9 cellular contexts compared by ENCODE assay signal in the genomic region with DNA sequence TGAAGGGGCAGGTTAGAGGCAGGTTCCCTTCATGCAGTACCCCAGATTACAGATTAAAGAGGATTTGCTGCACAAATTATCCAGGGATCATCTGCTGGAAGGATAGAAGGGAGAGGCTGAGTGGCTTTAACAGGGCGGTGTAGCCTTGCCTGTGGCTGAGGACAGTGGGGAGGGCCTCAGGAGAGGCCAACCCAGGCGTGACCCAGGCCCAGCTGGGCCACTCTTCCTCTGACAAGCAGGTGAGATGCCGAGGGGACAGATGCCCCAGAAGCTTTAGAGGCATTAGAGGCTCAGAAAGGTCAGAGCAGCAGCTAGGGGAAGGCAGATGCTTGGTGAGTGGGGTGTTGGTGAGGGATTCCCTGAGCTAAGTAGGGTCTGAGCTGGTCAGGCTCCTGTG. TPM values are rescaled to one million over a fixed set of nuclear protein-coding genes. Genes with fewer than 3 reads are reported as not detected.
DNase-seq lines count a peak whose midpoint lies in the region; ATAC-seq and TF ChIP-seq lines count a peak whose summit lies in the region.
"Had no signal": no experiment of that assay in that cellular context is flagged by ENCODE, and none has a peak within 500 bp of the region (broad histone marks: within the 10 kb centered on the region; RNA-seq: fewer than 3 reads in every experiment).

No MANE protein-coding gene starts in this region.

- H3K4me3 Mint-ChIP-seq in nephron: peak overlapping the region; percentile 67 to 80 (median 73)
- no peak overlapping the region for H3K4me3 Mint-ChIP-seq in activated naive CD4-positive, alpha-beta T cell treated with anti-CD3 and anti-CD28 coated beads for 36 hours

- H3K9ac ChIP-seq in BLaER1 (no peak overlapping the region), endocrine pancreas (ENCODE audit: control insufficient read depth, insufficient read depth, low read length) (peak overlapping the region; percentile 62)

- H3K27me3 ChIP-seq in BLaER1 (peaks cover 53% of the 10 kb centered on the region), endocrine pancreas (ENCODE audit: control insufficient read depth, insufficient read depth, low read length) (no peaks in the 10 kb centered on the region)

- peaks cover 76% of the 10 kb centered on the region for H3K4me1 Mint-ChIP-seq in nephron
- peaks cover 2% of the 10 kb centered on the region for H3K4me1 Mint-ChIP-seq in activated naive CD4-positive, alpha-beta T cell treated with anti-CD3 and anti-CD28 coated beads for 36 hours (ENCODE audit: low read depth)

- H4K20me1 ChIP-seq in BLaER1: 0 out of 2 replicates have a peak, but pooled peaks cover 14% of the 10 kb centered on the region

- H3K9me3 Mint-ChIP-seq in nephron: no peaks in the 10 kb centered on the region
- H3K9me3 Mint-ChIP-seq in activated naive CD4-positive, alpha-beta T cell treated with anti-CD3 and anti-CD28 coated beads for 36 hours: no peaks in the 10 kb centered on the region

- H3K4me1 ChIP-seq in BLaER1: peaks cover 14% of the 10 kb centered on the region
- H3K4me1 ChIP-seq in endocrine pancreas (ENCODE audit: control insufficient read depth, insufficient read depth, low read length): no peaks in the 10 kb centered on the region

- no peak overlapping the region for H3K27ac ChIP-seq in BLaER1

- H3K27me3 Mint-ChIP-seq in nephron (ENCODE audit: low read depth): peaks cover 57% of the 10 kb centered on the region
- H3K27me3 Mint-ChIP-seq in activated naive CD4-positive, alpha-beta T cell treated with anti-CD3 and anti-CD28 coated beads for 36 hours (ENCODE audit: low read depth): peaks cover 14% of the 10 kb centered on the region

- TF ChIP-seq CTCF in nephron (IDR thresholded peaks at IDR 0.05; ENCODE audit: unreplicated experiment in 3 of 3): no peak

- no peaks in the 10 kb centered on the region for H3K36me3 Mint-ChIP-seq in nephron (ENCODE audit: low read depth)
- H3K36me3 Mint-ChIP-seq in activated naive CD4-positive, alpha-beta T cell treated with anti-CD3 and anti-CD28 coated beads for 36 hours (ENCODE audit: low read depth): no peaks in the 10 kb centered on the region

- no peaks in the 10 kb centered on the region for H3K36me3 ChIP-seq in BLaER1
- H3K36me3 ChIP-seq in endocrine pancreas (ENCODE audit: control insufficient read depth, insufficient read depth, low read length): no peaks in the 10 kb centered on the region

- H3K9me3 ChIP-seq in BLaER1 (no peaks in the 10 kb centered on the region), endocrine pancreas (ENCODE audit: control insufficient read depth, low read length) (no peaks in the 10 kb centered on the region)

- ATAC-seq in activated CD4-positive, CD25-positive, alpha-beta regulatory T cell treated with anti-CD3 and anti-CD28 coated beads, Interleukin-2, amount 50 U/mL, for 24 hours: no peak
- ATAC-seq in HG03432 (IDR thresholded peaks at IDR 0.05; ENCODE audit: unreplicated experiment): no peak
- no peak for ATAC-seq in HG02973 (IDR thresholded peaks at IDR 0.05; ENCODE audit: unreplicated experiment)

- CTCF ChIA-PET in activated naive CD4-positive, alpha-beta T cell treated with anti-CD3 and anti-CD28 coated beads for 36 hours (lab: Charles Lee): interaction anchor here (2.7 kb wide), 1 partner anchor 13 kb away, joined by 7 read pairs; no protein-coding TSS in a partner anchor

- H3K27ac Mint-ChIP-seq in nephron: peak overlapping the region; percentile 54 to 88 (median 54)
- no peak overlapping the region for H3K27ac Mint-ChIP-seq in activated naive CD4-positive, alpha-beta T cell treated with anti-CD3 and anti-CD28 coated beads for 36 hours

- intact Hi-C loops in activated naive CD4-positive, alpha-beta T cell treated with anti-CD3 and anti-CD28 coated beads for 36 hours (cut with micrococcal nuclease): loop anchor here (1.0 kb wide), 1 partner anchor 14 kb away; no protein-coding TSS in a partner anchor

- H3K4me2 ChIP-seq in BLaER1: peak overlapping the region; percentile 96

- H3K4me3 ChIP-seq in BLaER1 (peak overlapping the region; percentile 71), endocrine pancreas (ENCODE audit: control insufficient read depth, insufficient read depth, low read length) (peak overlapping the region; percentile 31)

- DNase-seq in NCI-H524 treated with DMSO at 0.1 percent for 48 hours (lab: John Stamatoyannopoulos, UW): peak; percentile 88
- no peak for DNase-seq in activated naive CD4-positive, alpha-beta T cell treated with anti-CD3 and anti-CD28 coated beads for 36 hours
- DNase-seq: DND-41 had no signal

RNA-seq across cellular contexts. Expression of a gene that starts 18.1 kb away (rescaled TPM):
- 10 to 100 TPM; 58.2 to 60.5 TPM for total RNA-seq in activated naive CD4-positive, alpha-beta T cell treated with anti-CD3 and anti-CD28 coated beads for 36 hours

RNA-seq across cellular contexts. Expression of a gene that starts 44.3 kb away (rescaled TPM):
- 1 to 10 TPM; 3.6 to 4.1 TPM for total RNA-seq in activated naive CD4-positive, alpha-beta T cell treated with anti-CD3 and anti-CD28 coated beads for 36 hours
